In genomic region chr20:62772994-62773858, GRCh38 we compare ENCODE assay signal across 1 cellular context.
TF ChIP-seq lines count a peak whose summit lies in the region.

No MANE protein-coding gene starts in this region.

TF ChIP-seq in WTC11, 78 proteins besides CTCF, POLR2A, EP300 and RAD21 (continued from another document):
- TF ChIP-seq ATF3 (CRISPR knock-in tag; conservative IDR thresholded peaks at IDR 0.05) (no peak), ZNF423 (CRISPR knock-in tag; IDR thresholded peaks at IDR 0.05) (no peak)
TF ChIP-seq in WTC11: peak in this region for 0.
